In the genomic region with DNA sequence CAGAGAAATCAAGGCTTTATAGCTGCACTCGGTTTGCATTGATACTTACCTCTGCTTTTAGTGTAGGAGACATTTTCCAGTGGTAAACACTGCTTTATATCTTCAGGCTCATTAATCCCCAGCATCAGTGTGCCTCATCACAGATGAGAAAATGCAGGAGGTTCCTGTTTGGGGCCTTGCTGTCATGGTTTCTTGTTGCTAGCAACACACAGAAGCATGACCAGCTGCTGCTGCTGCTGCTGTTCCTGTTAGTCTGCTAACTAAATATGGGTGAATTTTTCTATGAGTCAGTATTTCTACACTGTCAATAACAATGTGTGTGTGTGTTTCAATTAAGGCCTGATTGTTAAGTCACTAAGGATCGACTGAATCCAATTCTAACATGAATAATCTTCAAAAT, we compare ENCODE assay signal across 9 cellular contexts.
DNase-seq lines count a peak whose midpoint lies in the region; ATAC-seq and TF ChIP-seq lines count a peak whose summit lies in the region.
"Had no signal": no experiment of that assay in that cellular context is flagged by ENCODE, and none has a peak within 500 bp of the region (broad histone marks: within the 10 kb centered on the region; RNA-seq: fewer than 3 reads in every experiment).

No MANE protein-coding gene starts in this region.

- peak overlapping the region; percentile 54 for H3K27ac ChIP-seq in left ventricle myocardium inferior (replicated peaks)
- H3K27ac ChIP-seq: C4-2B had no signal

- no peak overlapping the region for H3K27ac Mint-ChIP-seq in activated CD8-positive, alpha-beta T cell treated with anti-CD3 and anti-CD28 coated beads for 36 hours
- H3K27ac Mint-ChIP-seq in stimulated activated naive B cell treated with anti-CD40 and anti-IgM and Interleukin-4, amounts not matched to agents 10 μg/mL and 1 μg/mL and 100 μg/mL, for 72 hours = no peak overlapping the region

- POLR2A ChIA-PET in activated CD8-positive, alpha-beta T cell treated with anti-CD3 and anti-CD28 coated beads for 36 hours (lab: Charles Lee) = no interaction called here

- no peak for TF ChIP-seq POLR2A in NB4 (IDR thresholded peaks at IDR 0.05; ENCODE audit: extremely low read depth, insufficient read length)

- H3K4me3 ChIP-seq in NB4 (ENCODE audit: low read depth, low read length) (no peak overlapping the region), left ventricle myocardium inferior (no peak overlapping the region)

- no peaks in the 10 kb centered on the region for H3K36me3 Mint-ChIP-seq in activated CD8-positive, alpha-beta T cell treated with anti-CD3 and anti-CD28 coated beads for 36 hours (ENCODE audit: low read depth)
- no peaks in the 10 kb centered on the region for H3K36me3 Mint-ChIP-seq in stimulated activated naive B cell treated with anti-CD40 and anti-IgM and Interleukin-4, amounts not matched to agents 10 μg/mL and 1 μg/mL and 100 μg/mL, for 72 hours

- no peaks in the 10 kb centered on the region for H3K27me3 ChIP-seq in left ventricle myocardium inferior (ENCODE audit: low read depth)

- no peaks in the 10 kb centered on the region for H3K4me1 Mint-ChIP-seq in activated CD8-positive, alpha-beta T cell treated with anti-CD3 and anti-CD28 coated beads for 36 hours (ENCODE audit: low read depth)
- H3K4me1 Mint-ChIP-seq in stimulated activated naive B cell treated with anti-CD40 and anti-IgM and Interleukin-4, amounts not matched to agents 10 μg/mL and 1 μg/mL and 100 μg/mL, for 72 hours = peaks cover 0 to 2% of the 10 kb centered on the region in 2 donors

- peak; percentile 13 for DNase-seq in NCI-H2107 treated with DMSO at 0.1 percent for 48 hours (lab: John Stamatoyannopoulos, UW; ENCODE audit: unreplicated experiment)
- DNase-seq in NCI-H2107 (lab: John Stamatoyannopoulos, UW) = no peak
- DNase-seq in NB4 (ENCODE audit: low read depth) = peak; percentile 40
- DNase-seq in activated CD8-positive, alpha-beta T cell treated with anti-CD3 and anti-CD28 coated beads for 36 hours = peak; percentile 32
- peak; percentile 43 for DNase-seq in left ventricle myocardium inferior
- no peak for DNase-seq in stimulated activated naive B cell treated with anti-CD40 and anti-IgM and Interleukin-4, amounts not matched to agents 10 μg/mL and 1 μg/mL and 100 μg/mL, for 72 hours
- DNase-seq in mesenteric fat pad (ENCODE audit: low spot score) = no peak

- H3K4me3 Mint-ChIP-seq in activated CD8-positive, alpha-beta T cell treated with anti-CD3 and anti-CD28 coated beads for 36 hours = no peak overlapping the region
- no peak overlapping the region for H3K4me3 Mint-ChIP-seq in stimulated activated naive B cell treated with anti-CD40 and anti-IgM and Interleukin-4, amounts not matched to agents 10 μg/mL and 1 μg/mL and 100 μg/mL, for 72 hours

- no peaks in the 10 kb centered on the region for H3K36me3 ChIP-seq in left ventricle myocardium inferior

- CTCF ChIA-PET in activated CD8-positive, alpha-beta T cell treated with anti-CD3 and anti-CD28 coated beads for 36 hours (lab: Charles Lee) = interaction anchor here (1.0 to 1.4 kb wide), 2 partner anchors 16 to 89 kb away, joined by 3 read pairs; no protein-coding TSS in a partner anchor

- H3K4me1 ChIP-seq in left ventricle myocardium inferior = peaks cover 18% of the 10 kb centered on the region

- no peak for TF ChIP-seq CTCF in NB4 (IDR thresholded peaks at IDR 0.05; ENCODE audit: low read depth, low read length)
- no peak for TF ChIP-seq CTCF in activated CD8-positive, alpha-beta T cell treated with anti-CD3 and anti-CD28 coated beads for 36 hours (IDR thresholded peaks at IDR 0.05)
- no peak for TF ChIP-seq CTCF in left ventricle myocardium inferior (IDR thresholded peaks at IDR 0.05; ENCODE audit: borderline replicate concordance)

- H3K27me3 Mint-ChIP-seq in activated CD8-positive, alpha-beta T cell treated with anti-CD3 and anti-CD28 coated beads for 36 hours = no peaks in the 10 kb centered on the region
- H3K27me3 Mint-ChIP-seq in stimulated activated naive B cell treated with anti-CD40 and anti-IgM and Interleukin-4, amounts not matched to agents 10 μg/mL and 1 μg/mL and 100 μg/mL, for 72 hours = peaks cover 13 to 17% of the 10 kb centered on the region in 2 donors

- H3K9me3 ChIP-seq in left ventricle myocardium inferior (replicated peaks) = no peaks in the 10 kb centered on the region

- ATAC-seq in GM21825 (IDR thresholded peaks at IDR 0.05; ENCODE audit: unreplicated experiment) = peak; percentile 82
- peak; percentile 66 for ATAC-seq in activated CD8-positive, alpha-beta T cell treated with anti-CD3 and anti-CD28 coated beads for 36 hours
- peak; percentile 46 to 67 for ATAC-seq in stimulated activated naive B cell treated with anti-CD40 and anti-IgM and Interleukin-4, amounts not matched to agents 10 μg/mL and 1 μg/mL and 100 μg/mL, for 72 hours (replicated peaks)

- H3K9me3 Mint-ChIP-seq in activated CD8-positive, alpha-beta T cell treated with anti-CD3 and anti-CD28 coated beads for 36 hours = no peaks in the 10 kb centered on the region
- peaks cover 0 to 1% of the 10 kb centered on the region in 2 donors for H3K9me3 Mint-ChIP-seq in stimulated activated naive B cell treated with anti-CD40 and anti-IgM and Interleukin-4, amounts not matched to agents 10 μg/mL and 1 μg/mL and 100 μg/mL, for 72 hours

- intact Hi-C loops in activated CD8-positive, alpha-beta T cell treated with anti-CD3 and anti-CD28 coated beads for 36 hours (cut with micrococcal nuclease) = no loop called here
- intact Hi-C loops in left ventricle myocardium inferior (cut with micrococcal nuclease) = no loop called here

Comparison
In these comparisons a context has a peak if more than half of its experiments do, and no peak if none do; other contexts are left out.
1. DNase-seq: peak in NCI-H2107 treated with DMSO at 0.1 percent for 48 hours (single experiment), NB4 (single experiment), activated CD8-positive, alpha-beta T cell treated with anti-CD3 and anti-CD28 coated beads for 36 hours (single experiment) and left ventricle myocardium inferior (single experiment); none in NCI-H2107 (single experiment), stimulated activated naive B cell treated with anti-CD40 and anti-IgM and Interleukin-4, amounts not matched to agents 10 μg/mL and 1 μg/mL and 100 μg/mL, for 72 hours (single experiment) and mesenteric fat pad (single experiment).
2. Peak in every context shown above with its lines, with median percentiles within 50 percentile points of each other: ATAC-seq.